ENCODE assay signal across 8 cellular contexts in genomic region chr3:33658971-33659848, GRCh38. TPM values are rescaled to one million over a fixed set of nuclear protein-coding genes. Genes with fewer than 3 reads are reported as not detected.
DNase-seq lines count a peak whose midpoint lies in the region; ATAC-seq and TF ChIP-seq lines count a peak whose summit lies in the region.

No MANE protein-coding gene starts in this region.

- no peaks in the 10 kb centered on the region for H3K36me3 Mint-ChIP-seq in type B pancreatic cell

- H3K4me3 ChIP-seq in mucosa of descending colon, result no peak overlapping the region

- DNase-seq in AML-193 (lab: John Stamatoyannopoulos, UW) (peak; percentile 36 to 49), NCI-H187 treated with DMSO at 0.1 percent for 48 hours (lab: John Stamatoyannopoulos, UW) (peak; percentile 51), fibroblast of gingiva (ENCODE audit: low read depth) (peak; percentile 66), mucosa of descending colon (peak; percentile 63 to 71 (median 67)), type B pancreatic cell (ENCODE audit: extremely low spot score, unreplicated experiment) (no peak)
- peak; percentile 3 for DNase-seq in activated CD4-positive, alpha-beta T cell treated with anti-CD3 and anti-CD28 coated beads, Interleukin-2, amount 50 U/mL, for 1 hour

- peak overlapping the region; percentile 77 for H3K27ac Mint-ChIP-seq in type B pancreatic cell

- no peaks in the 10 kb centered on the region for H3K4me1 ChIP-seq in mucosa of descending colon (ENCODE audit: low read depth)

- no peaks in the 10 kb centered on the region for H3K36me3 ChIP-seq in mucosa of descending colon (ENCODE audit: low read depth)

- peaks cover 23% of the 10 kb centered on the region for H3K4me1 Mint-ChIP-seq in type B pancreatic cell (ENCODE audit: unreplicated experiment)

- intact Hi-C loops in mucosa of descending colon (cut with DNase I, micrococcal nuclease), result no loop called here

- no peaks in the 10 kb centered on the region for H3K27me3 Mint-ChIP-seq in type B pancreatic cell

- ATAC-seq in GM18858 (IDR thresholded peaks at IDR 0.05; ENCODE audit: unreplicated experiment) (peak; percentile 67), HG02973 (IDR thresholded peaks at IDR 0.05; ENCODE audit: unreplicated experiment) (peak; percentile 85), mucosa of descending colon (peak; percentile 95)

- TF ChIP-seq CTCF in mucosa of descending colon (IDR thresholded peaks at IDR 0.05) (no peak), type B pancreatic cell (conservative IDR thresholded peaks at IDR 0.05) (no peak)

- peak overlapping the region; percentile 84 for H3K4me3 Mint-ChIP-seq in type B pancreatic cell

- H3K9me3 ChIP-seq in mucosa of descending colon, result no peaks in the 10 kb centered on the region

- no peaks in the 10 kb centered on the region for H3K9me3 Mint-ChIP-seq in type B pancreatic cell

RNA-seq across cellular contexts. Expression of gene CLASP2, which starts 58.8 kb away (rescaled TPM):
- total RNA-seq in mucosa of descending colon (10 to 100 TPM; 33.6 to 66.6 (median 44.5) TPM), type B pancreatic cell (ENCODE audit: low replicate concordance) (42.4 and 56.8 TPM in 2 replicates)
